In the genomic region with DNA sequence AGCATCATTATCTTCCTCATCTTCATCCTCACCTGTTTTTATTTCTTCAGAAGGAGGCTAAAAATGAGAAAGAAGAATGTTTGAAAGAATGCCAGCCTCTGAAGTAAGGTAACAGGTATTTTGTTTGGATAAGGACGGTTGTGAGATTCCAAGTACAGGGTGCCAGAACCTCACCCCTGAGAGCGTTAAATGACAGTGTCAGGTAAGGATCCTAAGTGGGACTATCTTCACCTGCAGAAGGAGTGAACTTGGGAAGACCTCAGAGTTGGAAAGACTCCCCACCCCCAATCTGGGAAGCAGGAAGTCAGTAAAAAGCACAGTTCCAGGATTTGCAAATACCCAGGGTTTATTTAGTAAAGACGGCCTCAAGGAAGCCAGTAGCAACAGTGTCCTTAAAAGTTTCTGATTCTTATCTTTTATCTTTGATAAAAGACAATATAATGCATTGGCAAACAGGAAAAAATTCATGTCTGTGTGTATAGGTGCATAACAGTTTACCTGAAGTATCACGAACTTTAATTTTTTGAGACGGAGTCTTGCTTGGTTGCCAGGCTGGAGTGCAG, we compare ENCODE assay signal across 24 cellular contexts.
"Had no signal": no experiment of that assay in that cellular context is flagged by ENCODE, and none has a peak within 500 bp of the region (broad histone marks: within the 10 kb centered on the region; RNA-seq: fewer than 3 reads in every experiment).

No MANE protein-coding gene starts in this region.

- H3K27ac Mint-ChIP-seq: activated CD4-positive, alpha-beta memory T cell treated with anti-CD3 and anti-CD28 coated beads, Interleukin-2, amount 10 ng/mL, durations not matched to agents 7 days and 5 days; activated CD4-positive, alpha-beta T cell treated with anti-CD3 and anti-CD28 coated beads, Interleukin-2, amount 10 ng/mL, durations not matched to agents 7 days and 5 days; activated naive CD8-positive, alpha-beta T cell treated with anti-CD3 and anti-CD28 coated beads, Interleukin-2, amount 10 ng/mL, durations not matched to agents 7 days and 5 days; dendritic cell treated with granulocyte-macrophage colony-stimulating factor and Interleukin-4, amounts not matched to agents 40 ng/mL and 50 ng/mL, for 4 days; nephron; WTC11 had no signal

- H3K27me3 Mint-ChIP-seq: activated CD4-positive, alpha-beta memory T cell treated with anti-CD3 and anti-CD28 coated beads, Interleukin-2, amount 10 ng/mL, durations not matched to agents 7 days and 5 days; activated CD4-positive, alpha-beta T cell treated with anti-CD3 and anti-CD28 coated beads, Interleukin-2, amount 10 ng/mL, durations not matched to agents 7 days and 5 days; activated naive CD8-positive, alpha-beta T cell treated with anti-CD3 and anti-CD28 coated beads, Interleukin-2, amount 10 ng/mL, durations not matched to agents 7 days and 5 days; dendritic cell treated with granulocyte-macrophage colony-stimulating factor and Interleukin-4, amounts not matched to agents 40 ng/mL and 50 ng/mL, for 4 days had no signal

- ATAC-seq: sciatic nerve; stimulated activated naive CD8-positive, alpha-beta T cell treated with anti-CD3 and anti-CD28 coated beads, Interleukin-15, Interleukin-2, amounts not matched to agents 100 U/mL and 50 U/mL, for 24 hours; WTC11 had no signal

- DNase-seq: activated CD4-positive, alpha-beta memory T cell treated with anti-CD3 and anti-CD28 coated beads, Interleukin-2, amount 10 ng/mL, durations not matched to agents 7 days and 5 days; activated CD4-positive, alpha-beta T cell treated with anti-CD3 and anti-CD28 coated beads for 1 hour; activated CD4-positive, alpha-beta T cell treated with anti-CD3 and anti-CD28 coated beads, Interleukin-2, amount 10 ng/mL, durations not matched to agents 7 days and 5 days; activated naive CD4-positive, alpha-beta T cell; activated naive CD8-positive, alpha-beta T cell treated with anti-CD3 and anti-CD28 coated beads, Interleukin-2, amount 10 ng/mL, durations not matched to agents 7 days and 5 days; activated T-cell treated with anti-CD3 and anti-CD28 coated beads, Interleukin-2, amount 50 U/mL, for 48 hours; amniotic stem cell; central memory CD4-positive, alpha-beta T cell; effector CD4-positive, alpha-beta T cell; kidney glomerular epithelial cell; left ventricle myocardium inferior; stimulated activated CD4-positive, alpha-beta T cell treated with anti-CD3 and anti-CD28 coated beads, Interleukin-12 subunit alpha, Interleukin-12 subunit beta, amount 100 ng/mL, for 4 hours; stimulated activated CD4-positive, alpha-beta T cell treated with anti-CD3 and anti-CD28 coated beads, Interleukin-4, amount 100 ng/mL, for 1 hour; stimulated activated naive CD8-positive, alpha-beta T cell treated with anti-CD3 and anti-CD28 coated beads, Interleukin-15, Interleukin-2, amounts not matched to agents 100 U/mL and 50 U/mL, for 24 hours; T-helper 2 cell; testis; trophoblast cell had no signal

- H3K27me3 ChIP-seq: neutrophil, testis had no signal

- H3K4me1 ChIP-seq: left ventricle myocardium inferior, testis had no signal

- H3K4me3 ChIP-seq: left ventricle myocardium inferior, lung, skin epidermis, testis had no signal

- H3K9me3 ChIP-seq: left ventricle myocardium inferior, neutrophil, testis had no signal

- H3K9me3 Mint-ChIP-seq: activated CD4-positive, alpha-beta memory T cell treated with anti-CD3 and anti-CD28 coated beads, Interleukin-2, amount 10 ng/mL, durations not matched to agents 7 days and 5 days; activated CD4-positive, alpha-beta T cell treated with anti-CD3 and anti-CD28 coated beads, Interleukin-2, amount 10 ng/mL, durations not matched to agents 7 days and 5 days; activated naive CD8-positive, alpha-beta T cell treated with anti-CD3 and anti-CD28 coated beads, Interleukin-2, amount 10 ng/mL, durations not matched to agents 7 days and 5 days; dendritic cell treated with granulocyte-macrophage colony-stimulating factor and Interleukin-4, amounts not matched to agents 40 ng/mL and 50 ng/mL, for 4 days; nephron had no signal

- H3K4me3 Mint-ChIP-seq: activated CD4-positive, alpha-beta memory T cell treated with anti-CD3 and anti-CD28 coated beads, Interleukin-2, amount 10 ng/mL, durations not matched to agents 7 days and 5 days; activated CD4-positive, alpha-beta T cell treated with anti-CD3 and anti-CD28 coated beads, Interleukin-2, amount 10 ng/mL, durations not matched to agents 7 days and 5 days; activated naive CD8-positive, alpha-beta T cell treated with anti-CD3 and anti-CD28 coated beads, Interleukin-2, amount 10 ng/mL, durations not matched to agents 7 days and 5 days; dendritic cell treated with granulocyte-macrophage colony-stimulating factor and Interleukin-4, amounts not matched to agents 40 ng/mL and 50 ng/mL, for 4 days; nephron; WTC11 had no signal

- H3K4me1 Mint-ChIP-seq: activated CD4-positive, alpha-beta memory T cell treated with anti-CD3 and anti-CD28 coated beads, Interleukin-2, amount 10 ng/mL, durations not matched to agents 7 days and 5 days; activated CD4-positive, alpha-beta T cell treated with anti-CD3 and anti-CD28 coated beads, Interleukin-2, amount 10 ng/mL, durations not matched to agents 7 days and 5 days; nephron had no signal

- H3K27ac ChIP-seq: left ventricle myocardium inferior, neutrophil, skin epidermis, testis had no signal
